12 cellular contexts compared by ENCODE assay signal in genomic region chr12:108609535-108610335, GRCh38. TPM values are rescaled to one million over a fixed set of nuclear protein-coding genes. Genes with fewer than 3 reads are reported as not detected.
DNase-seq lines count a peak whose midpoint lies in the region; ATAC-seq, FAIRE-seq and TF ChIP-seq lines count a peak whose summit lies in the region.
"Had no signal": no experiment of that assay in that cellular context is flagged by ENCODE, and none has a peak within 500 bp of the region (broad histone marks: within the 10 kb centered on the region; RNA-seq: fewer than 3 reads in every experiment).

No MANE protein-coding gene starts in this region.

- H3K18ac ChIP-seq in mesenchymal stem cell (ENCODE audit: low read depth in 1 of 2, low read length in 2 of 2): peak overlapping the region; percentile 72 to 83

- H3K36me3 ChIP-seq in breast epithelium (no peaks in the 10 kb centered on the region), mesenchymal stem cell (ENCODE audit: control insufficient read depth in 1 of 2, insufficient read depth in 2 of 2, low read depth in 1 of 2, low read length in 2 of 2) (no peaks in the 10 kb centered on the region), aorta (ENCODE audit: control insufficient read depth in 1 of 2, insufficient read depth in 2 of 2, low read length in 1 of 2) (no peaks in the 10 kb centered on the region)

- ATAC-seq in aorta (ENCODE audit: low FRiP score): peak; percentile 64

- CTCF ChIA-PET in MCF 10A (lab: Yijun Ruan, JAX): interaction anchor here (0.6 to 1.1 kb wide), 2 partner anchors 9 to 63 kb away, joined by 3 to 5 read pairs; no protein-coding TSS in a partner anchor

- no peak overlapping the region for H3K23ac ChIP-seq in mesenchymal stem cell (ENCODE audit: low read length in 2 of 2)

- H2BK15ac ChIP-seq in mesenchymal stem cell (ENCODE audit: low read depth, poor library complexity, severe bottlenecking): peak overlapping the region; percentile 98

- H3K27me3 Mint-ChIP-seq in MCF 10A (ENCODE audit: insufficient read depth, unreplicated experiment) (no peaks in the 10 kb centered on the region), progenitor cell of endocrine pancreas (peaks cover 16% of the 10 kb centered on the region)

- H2AFZ ChIP-seq in mesenchymal stem cell (ENCODE audit: low read depth, low read length): no peak overlapping the region

- peak overlapping the region; percentile 55 for H3K9ac ChIP-seq in mesenchymal stem cell (ENCODE audit: low read length)

- BruUV-seq in MCF 10A (replicated peaks; lab: Mats Ljungman, UMichigan): no TSS peak

- peak overlapping the region in 1 of 2 experiments; percentile 36 for H3K14ac ChIP-seq in mesenchymal stem cell (ENCODE audit: low read length in 2 of 2)

- peak overlapping the region in 1 of 2 donors; percentile 19 for H3K27ac ChIP-seq in breast epithelium
- no peak overlapping the region for H3K27ac ChIP-seq in mesenchymal stem cell (ENCODE audit: low read length, poor library complexity, severe bottlenecking)
- no peak overlapping the region for H3K27ac ChIP-seq in aorta (ENCODE audit: low read depth in 1 of 2, low read length in 2 of 2)

- H3K9me3 Mint-ChIP-seq in MCF 10A (ENCODE audit: unreplicated experiment) (no peaks in the 10 kb centered on the region), progenitor cell of endocrine pancreas (ENCODE audit: low read depth) (no peaks in the 10 kb centered on the region)

- H3K79me1 ChIP-seq in mesenchymal stem cell (replicated peaks; ENCODE audit: low read length, poor library complexity, severe bottlenecking): no peaks in the 10 kb centered on the region

- intact Hi-C loops in breast epithelium (cut with DNase I; ENCODE audit: low total_unique reads) (no loop called here), MCF 10A (cut with micrococcal nuclease) (no loop called here), aorta (cut with DNase I) (no loop called here)

- H2BK120ac ChIP-seq in mesenchymal stem cell (ENCODE audit: low read depth, low read length): peak overlapping the region; percentile 71

- H3K4ac ChIP-seq in mesenchymal stem cell (ENCODE audit: low read depth in 1 of 2, low read length in 2 of 2): peak overlapping the region; percentile 29 to 55

- POLR2A ChIA-PET in MCF 10A (lab: Yijun Ruan, JAX): interaction anchor here (0.9 kb wide), 1 partner anchor 44 kb away, joined by 4 read pairs; no protein-coding TSS in a partner anchor

- no peak for TF ChIP-seq POLR2A in breast epithelium (IDR thresholded peaks at IDR 0.05)

- no peaks in the 10 kb centered on the region for H3K27me3 ChIP-seq in breast epithelium
- H3K27me3 ChIP-seq in mesenchymal stem cell (ENCODE audit: control insufficient read depth in 1 of 2, insufficient read depth in 1 of 2, low read length in 2 of 2): no peaks in the 10 kb centered on the region
- H3K27me3 ChIP-seq in aorta (ENCODE audit: control insufficient read depth in 1 of 2, insufficient read depth in 2 of 2, low read length in 1 of 2): no peaks in the 10 kb centered on the region

- no peak overlapping the region for H3K4me3 ChIP-seq in breast epithelium
- H3K4me3 ChIP-seq in choroid plexus epithelial cell (ENCODE audit: low read depth, low read length): no peak overlapping the region
- H3K4me3 ChIP-seq in mesenchymal stem cell (ENCODE audit: insufficient read depth in 1 of 2, low read depth in 1 of 2, low read length in 2 of 2): peak overlapping the region in 1 of 2 experiments; percentile 19
- H3K4me3 ChIP-seq in aorta (ENCODE audit: low read length in 2 of 2): no peak overlapping the region

- H3K27ac Mint-ChIP-seq in MCF 10A (ENCODE audit: low read depth, unreplicated experiment) (no peak overlapping the region), progenitor cell of endocrine pancreas (no peak overlapping the region)

- peak overlapping the region; percentile 85 for H2AK5ac ChIP-seq in mesenchymal stem cell (ENCODE audit: low read length, severe bottlenecking)

- DNase-seq in breast epithelium (ENCODE audit: low spot score in 2 of 2) (peak; percentile 43 to 59), MCF 10A (ENCODE audit: unreplicated experiment) (no peak), choroid plexus epithelial cell (ENCODE audit: low read depth) (peak; percentile 88), mesenchymal stem cell (peak; percentile 92), aorta (peak; percentile 82 to 83), progenitor cell of endocrine pancreas (ENCODE audit: low spot score, unreplicated experiment) (no peak), frontal cortex (ENCODE audit: low spot score in 2 of 2) (no peak), SK-N-DZ (ENCODE audit: low spot score) (no peak)
- DNase-seq: 8988T; activated effector memory CD4-positive, alpha-beta T cell treated with anti-CD3 and anti-CD28 coated beads, Interleukin-2, amount 50 U/mL, for 16 hours; stimulated activated CD4-positive, alpha-beta T cell treated with anti-CD3 and anti-CD28 coated beads, Interleukin-15, amount 100 ng/mL, for 24 hours had no signal

- no peaks in the 10 kb centered on the region for H3K9me3 ChIP-seq in breast epithelium
- H3K9me3 ChIP-seq in mesenchymal stem cell (ENCODE audit: control insufficient read depth, low read length): no peaks in the 10 kb centered on the region
- H3K9me3 ChIP-seq in aorta (ENCODE audit: control insufficient read depth, low read length): no peaks in the 10 kb centered on the region

- no peak overlapping the region for H2BK5ac ChIP-seq in mesenchymal stem cell (ENCODE audit: low read depth, low read length, poor library complexity, severe bottlenecking)

- no peak for FAIRE-seq in frontal cortex (lab: Jason Lieb, UNC)

- peaks cover 6% of the 10 kb centered on the region for H3K4me1 Mint-ChIP-seq in MCF 10A (ENCODE audit: insufficient read depth, unreplicated experiment)
- no peaks in the 10 kb centered on the region for H3K4me1 Mint-ChIP-seq in progenitor cell of endocrine pancreas (ENCODE audit: low read depth)

- H3K4me3 Mint-ChIP-seq in MCF 10A (ENCODE audit: unreplicated experiment): no peak overlapping the region
- H3K4me3 Mint-ChIP-seq in progenitor cell of endocrine pancreas (ENCODE audit: low read depth): no peak overlapping the region

- TF ChIP-seq CTCF in breast epithelium (IDR thresholded peaks at IDR 0.05): no peak
- no peak for TF ChIP-seq CTCF in MCF 10A (IDR thresholded peaks at IDR 0.05; ENCODE audit: unreplicated experiment)
- TF ChIP-seq CTCF in choroid plexus epithelial cell (conservative IDR thresholded peaks at IDR 0.05; ENCODE audit: low read depth, low read length): no peak
- no peak for TF ChIP-seq CTCF in progenitor cell of endocrine pancreas (IDR thresholded peaks at IDR 0.05; ENCODE audit: unreplicated experiment)

- H3K36me3 Mint-ChIP-seq in MCF 10A (ENCODE audit: insufficient read depth, unreplicated experiment) (no peaks in the 10 kb centered on the region), progenitor cell of endocrine pancreas (ENCODE audit: insufficient read depth) (no peaks in the 10 kb centered on the region)

- H3K4me2 ChIP-seq in mesenchymal stem cell (ENCODE audit: low read length, poor library complexity, severe bottlenecking): no peak overlapping the region

- 52% methylated on average over 20 of the region's 21 CpGs for WGBS in mesenchymal stem cell
- 31 to 34% methylated on average over 21 of the region's 21 CpGs for WGBS in aorta, 2 donors

- H2BK12ac ChIP-seq in mesenchymal stem cell (ENCODE audit: low read length in 2 of 2): peak overlapping the region; percentile 84 to 94

- no peaks in the 10 kb centered on the region for H3K4me1 ChIP-seq in breast epithelium
- peaks cover 32% of the 10 kb centered on the region for H3K4me1 ChIP-seq in mesenchymal stem cell (ENCODE audit: control insufficient read depth, insufficient read depth, low read depth, low read length)
- no peaks in the 10 kb centered on the region for H3K4me1 ChIP-seq in aorta (ENCODE audit: control insufficient read depth in 1 of 2, insufficient read depth in 2 of 2, low read length in 2 of 2)

- peak overlapping the region; percentile 78 for H4K8ac ChIP-seq in mesenchymal stem cell (ENCODE audit: low read length)

- H4K91ac ChIP-seq in mesenchymal stem cell (ENCODE audit: low read length): peak overlapping the region; percentile 20

RNA-seq across cellular contexts. Expression of gene TMEM119, which starts 11.9 kb away (rescaled TPM):
- total RNA-seq in breast epithelium (10 to 100 TPM; 12.1 to 21.0 (median 12.5) TPM), MCF 10A (2022) (not detected in 2 replicates), aorta (10 to 100 TPM; 14.7 to 21.1 TPM), progenitor cell of endocrine pancreas (0.24 TPM in 1 of 2 replicates, not detected in the other), frontal cortex (0.82 TPM)
- polyA plus RNA-seq in mesenchymal stem cell (2013, experiment 1 of 2): 108 TPM
- 109 TPM for polyA plus RNA-seq in mesenchymal stem cell (2013, experiment 2 of 2)
- polyA plus RNA-seq in aorta: 1 to 10 TPM in 1 of 2 donors, under 1 TPM in 1; 0.26 to 1.4 TPM
- polyA plus RNA-seq in SK-N-DZ (2014; cell fraction: cytosol; rRNA removed): 55.3 and 62.2 TPM in 2 replicates
- 20.9 and 21.2 TPM in 2 replicates for polyA plus RNA-seq in SK-N-DZ (2014; cell fraction: nucleus; rRNA removed)
- total RNA-seq: NCI-H460 had no signal

RNA-seq across cellular contexts. Expression of gene SELPLG, which starts 24.0 kb away (rescaled TPM):
- total RNA-seq in breast epithelium: 10 to 100 TPM in 1 of 3 donors, 1 to 10 TPM in 2; 5.2 to 16.6 (median 6.7) TPM
- total RNA-seq in MCF 10A (2022): 0.86 and 1.2 TPM in 2 replicates
- 2.0 TPM for polyA plus RNA-seq in mesenchymal stem cell (2013, experiment 1 of 2)
- polyA plus RNA-seq in mesenchymal stem cell (2013, experiment 2 of 2): 2.2 TPM
- total RNA-seq in aorta: 10 to 100 TPM in 1 of 2 donors, 1 to 10 TPM in 1; 8.1 to 13.0 TPM
- polyA plus RNA-seq in aorta: 1 to 10 TPM in 1 of 2 donors, under 1 TPM in 1; 0.87 to 5.4 TPM
- total RNA-seq in progenitor cell of endocrine pancreas: not detected in 2 replicates
- total RNA-seq in frontal cortex: 1.2 TPM
- polyA plus RNA-seq in SK-N-DZ (2014; cell fraction: cytosol; rRNA removed): not detected in 2 replicates
- polyA plus RNA-seq in SK-N-DZ (2014; cell fraction: nucleus; rRNA removed): not detected in 2 replicates
- total RNA-seq: NCI-H460 had no signal

RNA-seq across cellular contexts. Expression of gene ISCU, which starts 47.3 kb away (rescaled TPM):
- 100 to 1,000 TPM; 220 to 328 (median 227) TPM for total RNA-seq in breast epithelium
- 115 and 125 TPM in 2 replicates for total RNA-seq in MCF 10A (2022)
- 128 TPM for polyA plus RNA-seq in mesenchymal stem cell (2013, experiment 1 of 2)
- 129 TPM for polyA plus RNA-seq in mesenchymal stem cell (2013, experiment 2 of 2)
- total RNA-seq in aorta: 100 to 1,000 TPM; 129 to 144 TPM
- polyA plus RNA-seq in aorta: 100 to 1,000 TPM; 261 to 297 TPM
- 57.4 and 69.7 TPM in 2 replicates for total RNA-seq in progenitor cell of endocrine pancreas
- total RNA-seq in frontal cortex: 40.8 TPM
- polyA plus RNA-seq in SK-N-DZ (2014; cell fraction: cytosol; rRNA removed): 91.8 and 103 TPM in 2 replicates
- 135 and 155 TPM in 2 replicates for polyA plus RNA-seq in SK-N-DZ (2014; cell fraction: nucleus; rRNA removed)

RNA-seq across cellular contexts. Expression of gene SART3, which starts 48.8 kb away (rescaled TPM):
- total RNA-seq in breast epithelium: 10 to 100 TPM; 49.8 to 62.9 (median 60.2) TPM
- 73.4 and 85.4 TPM in 2 replicates for total RNA-seq in MCF 10A (2022)
- polyA plus RNA-seq in mesenchymal stem cell (2013, experiment 1 of 2): 15.8 TPM
- polyA plus RNA-seq in mesenchymal stem cell (2013, experiment 2 of 2): 15.4 TPM
- 10 to 100 TPM; 49.3 to 51.3 TPM for total RNA-seq in aorta
- 10 to 100 TPM; 11.5 to 20.6 TPM for polyA plus RNA-seq in aorta
- total RNA-seq in progenitor cell of endocrine pancreas: 74.5 and 87.6 TPM in 2 replicates
- total RNA-seq in frontal cortex: 63.6 TPM
- 88.6 and 93.4 TPM in 2 replicates for polyA plus RNA-seq in SK-N-DZ (2014; cell fraction: cytosol; rRNA removed)
- 90.4 and 90.9 TPM in 2 replicates for polyA plus RNA-seq in SK-N-DZ (2014; cell fraction: nucleus; rRNA removed)

Comparison
In these comparisons a context has a peak if more than half of its experiments do, and no peak if none do; other contexts are left out.
1. DNase-seq: peak in breast epithelium (2 of 2), choroid plexus epithelial cell (single experiment), mesenchymal stem cell (single experiment) and aorta (2 of 2); none in MCF 10A (single experiment), progenitor cell of endocrine pancreas (single experiment), frontal cortex (0 of 2) and SK-N-DZ (single experiment).